Comparison of ENCODE assay signal across 8 cellular contexts in genomic region chr17:7562208-7562605, GRCh38. TPM values are rescaled to one million over a fixed set of nuclear protein-coding genes. Genes with fewer than 3 reads are reported as not detected.
A peak's percentile ranks its signal among the peaks of the same experiment; 100 is the strongest.
DNase-seq lines count a peak whose midpoint lies in the region; ATAC-seq and TF ChIP-seq lines count a peak whose summit lies in the region.

No MANE protein-coding gene starts in this region.

- H3K4me1 Mint-ChIP-seq in brain = peaks cover 59% of the 10 kb centered on the region

- H3K4me1 ChIP-seq in mononuclear cell (ENCODE audit: insufficient read depth, low read length) = peaks cover 55% of the 10 kb centered on the region

- peaks cover 11% of the 10 kb centered on the region for H3K27me3 Mint-ChIP-seq in brain

- no peaks in the 10 kb centered on the region for H3K27me3 ChIP-seq in mononuclear cell (ENCODE audit: insufficient read depth, low read length)

- no peaks in the 10 kb centered on the region for H3K9me3 ChIP-seq in mononuclear cell (ENCODE audit: low read depth, low read length)

- CTCF ChIA-PET in GM10248 (lab: Yijun Ruan, JAX) = interaction anchor here (0.9 to 6.5 kb wide), 8 partner anchors 8 to 208 kb away, joined by 3 to 55 read pairs (median 16); partner anchors contain the start of genes KCTD11, MPDU1, TMEM102 and TMEM95

- intact Hi-C loops in left colon (cut with DNase I, micrococcal nuclease) = no loop called here

- DNase-seq in GM10248 (ENCODE audit: extremely low spot score) = peak; percentile 11
- DNase-seq in left colon = no peak
- no peak for DNase-seq in germinal center (ENCODE audit: low spot score)
- no peak for DNase-seq in NCI-H1417 (lab: John Stamatoyannopoulos, UW)
- no peak for DNase-seq in NCI-H1092 (lab: John Stamatoyannopoulos, UW)

- peak overlapping the region; percentile 89 to 96 (median 94) for H3K27ac Mint-ChIP-seq in brain

- H3K36me3 Mint-ChIP-seq in brain = peaks cover 28% of the 10 kb centered on the region

- ATAC-seq in HG03354 (IDR thresholded peaks at IDR 0.05; ENCODE audit: poor library complexity, severe bottlenecking, unreplicated experiment) (peak; percentile 10), left colon (no peak)

- peak overlapping the region; percentile 92 to 99 (median 95) for H3K4me3 Mint-ChIP-seq in brain

- H3K9me3 Mint-ChIP-seq in brain = no peaks in the 10 kb centered on the region

- POLR2A ChIA-PET in GM10248 (lab: Yijun Ruan, JAX) = interaction anchor here (0.8 kb wide), 1 partner anchor 125 kb away, joined by 3 read pairs; no protein-coding TSS in a partner anchor

- H3K4me3 ChIP-seq in mononuclear cell (ENCODE audit: low read length) = peak overlapping the region; percentile 52

- TF ChIP-seq CTCF in GM10248 (IDR thresholded peaks at IDR 0.05; ENCODE audit: control extremely low read depth, extremely low read depth, low read depth, missing control alignments) = no peak
- no peak for TF ChIP-seq CTCF in brain (conservative IDR thresholded peaks at IDR 0.05)

RNA-seq across cellular contexts. Expression of gene SENP3, which starts 0.5 kb away (rescaled TPM):
- 125 TPM for polyA plus RNA-seq in brain (ENCODE audit: insufficient read depth, low read depth, low replicate concordance)
- total RNA-seq in mononuclear cell = 33.1 TPM
- 10 to 100 TPM; 30.9 to 34.1 TPM for total RNA-seq in left colon

RNA-seq across cellular contexts. Expression of gene TNFSF13, which starts 3.7 kb away (rescaled TPM):
- 17.3 TPM for polyA plus RNA-seq in brain (ENCODE audit: insufficient read depth, low read depth, low replicate concordance)
- total RNA-seq in mononuclear cell (44.9 TPM), left colon (100 to 1,000 TPM in 1 of 2 donors, 10 to 100 TPM in 1; 77.2 to 121 TPM)

RNA-seq across cellular contexts. Expression of gene TNFSF12, which starts 13.3 kb away (rescaled TPM):
- 34.5 TPM for polyA plus RNA-seq in brain (ENCODE audit: insufficient read depth, low read depth, low replicate concordance)
- 14.4 TPM for total RNA-seq in mononuclear cell
- 10 to 100 TPM in 1 of 2 donors, 1 to 10 TPM in 1; 9.8 to 17.3 TPM for total RNA-seq in left colon

RNA-seq across cellular contexts. Expression of gene CD68, which starts 17.2 kb away (rescaled TPM):
- polyA plus RNA-seq in brain (ENCODE audit: insufficient read depth, low read depth, low replicate concordance) = 23.2 TPM
- total RNA-seq in mononuclear cell = 147 TPM
- total RNA-seq in left colon = 10 to 100 TPM; 35.0 to 74.0 TPM

RNA-seq across cellular contexts. Expression of gene MPDU1, which starts 21.4 kb away (rescaled TPM):
- polyA plus RNA-seq in brain (ENCODE audit: insufficient read depth, low read depth, low replicate concordance) = 148 TPM
- 48.0 TPM for total RNA-seq in mononuclear cell
- total RNA-seq in left colon = 10 to 100 TPM; 79.2 to 89.6 TPM
